1 cellular context compared by ENCODE assay signal in the genomic region with DNA sequence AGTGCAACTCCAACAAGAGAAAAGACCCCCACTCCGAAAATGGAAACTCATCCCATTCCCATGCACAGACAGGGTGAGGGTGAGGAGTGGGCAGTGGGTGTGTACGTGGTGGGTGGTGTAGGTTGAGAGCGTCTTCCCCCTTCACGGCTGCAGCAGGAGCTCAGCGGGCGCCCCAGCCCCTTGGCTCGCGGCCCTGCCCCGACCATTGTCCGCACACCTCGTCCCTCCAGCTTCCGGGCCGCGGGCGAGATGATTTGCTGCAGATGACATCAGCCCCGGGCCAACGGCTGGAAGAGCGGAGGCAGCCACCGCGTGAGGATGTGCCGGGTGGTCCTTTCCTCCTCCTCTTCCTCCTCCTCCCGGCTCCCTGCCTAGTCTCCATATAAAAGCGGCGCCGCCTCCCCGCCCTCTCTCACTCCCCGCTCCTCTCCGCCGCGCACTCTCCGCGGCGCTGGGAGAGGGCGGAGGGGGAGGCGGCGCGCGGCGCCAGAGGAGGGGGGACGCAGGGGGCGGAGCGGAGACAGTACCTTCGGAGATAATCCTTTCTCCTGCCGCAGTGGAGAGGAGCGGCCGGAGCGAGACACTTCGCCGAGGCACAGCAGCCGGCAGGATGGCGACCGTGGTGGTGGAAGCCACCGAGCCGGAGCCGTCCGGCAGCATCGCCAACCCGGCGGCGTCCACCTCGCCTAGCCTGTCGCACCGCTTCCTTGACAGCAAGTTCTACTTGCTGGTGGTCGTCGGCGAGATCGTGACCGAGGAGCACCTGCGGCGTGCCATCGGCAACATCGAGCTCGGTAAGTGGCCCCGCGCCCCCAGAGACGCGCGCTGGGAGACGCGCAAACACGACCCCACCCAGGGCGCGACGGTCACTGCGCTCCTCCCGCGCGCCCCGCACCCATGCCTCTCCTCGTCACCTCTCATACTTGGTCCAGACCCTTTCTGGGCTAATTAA.
TF ChIP-seq lines count a peak whose summit lies in the region.

A gene (plus strand): TSS at position 554 of the 952 bp plus-strand sequence. CDS start 57 bp downstream, at position 611.

TF ChIP-seq in HEK293, 187 proteins besides CTCF, POLR2A, EP300 and RAD21 (continued from another document and continues in another):
- TF ChIP-seq, protein P1, sequence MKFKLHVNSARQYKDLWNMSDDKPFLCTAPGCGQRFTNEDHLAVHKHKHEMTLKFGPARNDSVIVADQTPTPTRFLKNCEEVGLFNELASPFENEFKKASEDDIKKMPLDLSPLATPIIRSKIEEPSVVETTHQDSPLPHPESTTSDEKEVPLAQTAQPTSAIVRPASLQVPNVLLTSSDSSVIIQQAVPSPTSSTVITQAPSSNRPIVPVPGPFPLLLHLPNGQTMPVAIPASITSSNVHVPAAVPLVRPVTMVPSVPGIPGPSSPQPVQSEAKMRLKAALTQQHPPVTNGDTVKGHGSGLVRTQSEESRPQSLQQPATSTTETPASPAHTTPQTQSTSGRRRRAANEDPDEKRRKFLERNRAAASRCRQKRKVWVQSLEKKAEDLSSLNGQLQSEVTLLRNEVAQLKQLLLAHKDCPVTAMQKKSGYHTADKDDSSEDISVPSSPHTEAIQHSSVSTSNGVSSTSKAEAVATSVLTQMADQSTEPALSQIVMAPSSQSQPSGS (tag by site-specific recombination; IDR thresholded peaks at IDR 0.05; ENCODE audit: low read depth) = peak; percentile 81; the same call in 1 of the 2 replicates
- TF ChIP-seq, protein P2, sequence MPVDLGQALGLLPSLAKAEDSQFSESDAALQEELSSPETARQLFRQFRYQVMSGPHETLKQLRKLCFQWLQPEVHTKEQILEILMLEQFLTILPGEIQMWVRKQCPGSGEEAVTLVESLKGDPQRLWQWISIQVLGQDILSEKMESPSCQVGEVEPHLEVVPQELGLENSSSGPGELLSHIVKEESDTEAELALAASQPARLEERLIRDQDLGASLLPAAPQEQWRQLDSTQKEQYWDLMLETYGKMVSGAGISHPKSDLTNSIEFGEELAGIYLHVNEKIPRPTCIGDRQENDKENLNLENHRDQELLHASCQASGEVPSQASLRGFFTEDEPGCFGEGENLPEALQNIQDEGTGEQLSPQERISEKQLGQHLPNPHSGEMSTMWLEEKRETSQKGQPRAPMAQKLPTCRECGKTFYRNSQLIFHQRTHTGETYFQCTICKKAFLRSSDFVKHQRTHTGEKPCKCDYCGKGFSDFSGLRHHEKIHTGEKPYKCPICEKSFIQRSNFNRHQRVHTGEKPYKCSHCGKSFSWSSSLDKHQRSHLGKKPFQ (tag by site-specific recombination; IDR thresholded peaks at IDR 0.05) = 0 out of 2 replicates have a peak, but pooled peaks have one; percentile 11
- TF ChIP-seq ZNF423 (tag by site-specific recombination; IDR thresholded peaks at IDR 0.05) = 0 out of 2 replicates have a peak, but pooled peaks have one; percentile 50
- TF ChIP-seq ZNF629 (tag by site-specific recombination; IDR thresholded peaks at IDR 0.05) = peak; percentile 47
- TF ChIP-seq ZNF561 (tag by site-specific recombination; IDR thresholded peaks at IDR 0.05; ENCODE audit: borderline replicate concordance) = peak; percentile 85
- TF ChIP-seq, protein P3, sequence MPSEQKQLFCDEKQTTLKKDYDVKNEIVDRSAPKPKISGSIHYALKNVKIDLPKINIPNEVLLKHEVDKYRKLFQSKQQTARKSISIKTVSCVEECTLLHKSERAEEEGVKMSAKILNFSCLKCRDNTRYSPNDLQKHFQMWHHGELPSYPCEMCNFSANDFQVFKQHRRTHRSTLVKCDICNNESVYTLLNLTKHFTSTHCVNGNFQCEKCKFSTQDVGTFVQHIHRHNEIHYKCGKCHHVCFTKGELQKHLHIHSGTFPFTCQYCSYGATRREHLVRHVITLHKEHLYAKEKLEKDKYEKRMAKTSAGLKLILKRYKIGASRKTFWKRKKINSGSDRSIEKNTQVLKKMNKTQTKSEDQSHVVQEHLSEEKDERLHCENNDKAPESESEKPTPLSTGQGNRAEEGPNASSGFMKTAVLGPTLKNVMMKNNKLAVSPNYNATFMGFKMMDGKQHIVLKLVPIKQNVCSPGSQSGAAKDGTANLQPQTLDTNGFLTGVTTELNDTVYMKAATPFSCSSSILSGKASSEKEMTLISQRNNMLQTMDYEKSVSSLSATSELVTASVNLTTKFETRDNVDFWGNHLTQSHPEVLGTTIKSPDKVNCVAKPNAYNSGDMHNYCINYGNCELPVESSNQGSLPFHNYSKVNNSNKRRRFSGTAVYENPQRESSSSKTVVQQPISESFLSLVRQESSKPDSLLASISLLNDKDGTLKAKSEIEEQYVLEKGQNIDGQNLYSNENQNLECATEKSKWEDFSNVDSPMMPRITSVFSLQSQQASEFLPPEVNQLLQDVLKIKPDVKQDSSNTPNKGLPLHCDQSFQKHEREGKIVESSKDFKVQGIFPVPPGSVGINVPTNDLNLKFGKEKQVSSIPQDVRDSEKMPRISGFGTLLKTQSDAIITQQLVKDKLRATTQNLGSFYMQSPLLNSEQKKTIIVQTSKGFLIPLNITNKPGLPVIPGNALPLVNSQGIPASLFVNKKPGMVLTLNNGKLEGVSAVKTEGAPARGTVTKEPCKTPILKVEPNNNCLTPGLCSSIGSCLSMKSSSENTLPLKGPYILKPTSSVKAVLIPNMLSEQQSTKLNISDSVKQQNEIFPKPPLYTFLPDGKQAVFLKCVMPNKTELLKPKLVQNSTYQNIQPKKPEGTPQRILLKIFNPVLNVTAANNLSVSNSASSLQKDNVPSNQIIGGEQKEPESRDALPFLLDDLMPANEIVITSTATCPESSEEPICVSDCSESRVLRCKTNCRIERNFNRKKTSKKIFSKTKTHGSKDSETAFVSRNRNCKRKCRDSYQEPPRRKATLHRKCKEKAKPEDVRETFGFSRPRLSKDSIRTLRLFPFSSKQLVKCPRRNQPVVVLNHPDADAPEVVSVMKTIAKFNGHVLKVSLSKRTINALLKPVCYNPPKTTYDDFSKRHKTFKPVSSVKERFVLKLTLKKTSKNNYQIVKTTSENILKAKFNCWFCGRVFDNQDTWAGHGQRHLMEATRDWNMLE (tag by site-specific recombination; conservative IDR thresholded peaks at IDR 0.05; ENCODE audit: low read depth) = peak; percentile 59; the same call in 1 of the 2 replicates
- TF ChIP-seq, protein P4, sequence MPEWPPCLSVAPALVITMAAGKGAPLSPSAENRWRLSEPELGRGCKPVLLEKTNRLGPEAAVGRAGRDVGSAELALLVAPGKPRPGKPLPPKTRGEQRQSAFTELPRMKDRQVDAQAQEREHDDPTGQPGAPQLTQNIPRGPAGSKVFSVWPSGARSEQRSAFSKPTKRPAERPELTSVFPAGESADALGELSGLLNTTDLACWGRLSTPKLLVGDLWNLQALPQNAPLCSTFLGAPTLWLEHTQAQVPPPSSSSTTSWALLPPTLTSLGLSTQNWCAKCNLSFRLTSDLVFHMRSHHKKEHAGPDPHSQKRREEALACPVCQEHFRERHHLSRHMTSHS (tag by site-specific recombination; IDR thresholded peaks at IDR 0.05) = no peak; the same call in 1 of the 2 replicates
- TF ChIP-seq, protein P5, sequence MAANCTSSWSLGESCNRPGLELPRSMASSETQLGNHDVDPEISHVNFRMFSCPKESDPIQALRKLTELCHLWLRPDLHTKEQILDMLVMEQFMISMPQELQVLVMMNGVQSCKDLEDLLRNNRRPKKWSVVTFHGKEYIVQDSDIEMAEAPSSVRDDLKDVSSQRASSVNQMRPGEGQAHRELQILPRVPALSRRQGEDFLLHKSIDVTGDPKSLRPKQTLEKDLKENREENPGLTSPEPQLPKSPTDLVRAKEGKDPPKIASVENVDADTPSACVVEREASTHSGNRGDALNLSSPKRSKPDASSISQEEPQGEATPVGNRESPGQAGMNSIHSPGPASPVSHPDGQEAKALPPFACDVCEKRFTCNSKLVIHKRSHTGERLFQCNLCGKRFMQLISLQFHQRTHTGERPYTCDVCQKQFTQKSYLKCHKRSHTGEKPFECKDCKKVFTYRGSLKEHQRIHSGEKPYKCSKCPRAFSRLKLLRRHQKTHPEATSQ (tag by site-specific recombination; IDR thresholded peaks at IDR 0.05) = 0 out of 2 replicates have a peak, but pooled peaks have one; percentile 41
- peak; percentile 98 for TF ChIP-seq ZNF341 (tag by site-specific recombination; IDR thresholded peaks at IDR 0.05; ENCODE audit: low read depth)
- peak; percentile 90 for TF ChIP-seq ZFHX2 (tag by site-specific recombination; conservative IDR thresholded peaks at IDR 0.05)
- TF ChIP-seq ZSCAN30 (tag by site-specific recombination; IDR thresholded peaks at IDR 0.05) = peak; percentile 39; the same call in 1 of the 2 replicates
- TF ChIP-seq, protein P6, sequence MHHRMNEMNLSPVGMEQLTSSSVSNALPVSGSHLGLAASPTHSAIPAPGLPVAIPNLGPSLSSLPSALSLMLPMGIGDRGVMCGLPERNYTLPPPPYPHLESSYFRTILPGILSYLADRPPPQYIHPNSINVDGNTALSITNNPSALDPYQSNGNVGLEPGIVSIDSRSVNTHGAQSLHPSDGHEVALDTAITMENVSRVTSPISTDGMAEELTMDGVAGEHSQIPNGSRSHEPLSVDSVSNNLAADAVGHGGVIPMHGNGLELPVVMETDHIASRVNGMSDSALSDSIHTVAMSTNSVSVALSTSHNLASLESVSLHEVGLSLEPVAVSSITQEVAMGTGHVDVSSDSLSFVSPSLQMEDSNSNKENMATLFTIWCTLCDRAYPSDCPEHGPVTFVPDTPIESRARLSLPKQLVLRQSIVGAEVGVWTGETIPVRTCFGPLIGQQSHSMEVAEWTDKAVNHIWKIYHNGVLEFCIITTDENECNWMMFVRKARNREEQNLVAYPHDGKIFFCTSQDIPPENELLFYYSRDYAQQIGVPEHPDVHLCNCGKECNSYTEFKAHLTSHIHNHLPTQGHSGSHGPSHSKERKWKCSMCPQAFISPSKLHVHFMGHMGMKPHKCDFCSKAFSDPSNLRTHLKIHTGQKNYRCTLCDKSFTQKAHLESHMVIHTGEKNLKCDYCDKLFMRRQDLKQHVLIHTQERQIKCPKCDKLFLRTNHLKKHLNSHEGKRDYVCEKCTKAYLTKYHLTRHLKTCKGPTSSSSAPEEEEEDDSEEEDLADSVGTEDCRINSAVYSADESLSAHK (tag by site-specific recombination; IDR thresholded peaks at IDR 0.05) = no peak
- TF ChIP-seq SCRT2 (tag by site-specific recombination; IDR thresholded peaks at IDR 0.05) = no peak
- TF ChIP-seq ZNF146 (tag by site-specific recombination; IDR thresholded peaks at IDR 0.05) = no peak
- no peak for TF ChIP-seq ZNF24 (tag by site-specific recombination; IDR thresholded peaks at IDR 0.05)
- TF ChIP-seq ZNF837 (tag by site-specific recombination; IDR thresholded peaks at IDR 0.05) = 0 out of 2 replicates have a peak, but pooled peaks have one; percentile 45
- TF ChIP-seq ZBTB7A (tag by site-specific recombination; IDR thresholded peaks at IDR 0.05; ENCODE audit: low read depth) = peak; percentile 37; the same call in 1 of the 2 replicates
- TF ChIP-seq ZNF596 (tag by site-specific recombination; IDR thresholded peaks at IDR 0.05) = no peak
- peak; percentile 70; the same call in 1 of the 2 replicates for TF ChIP-seq ZNF221 (tag by site-specific recombination; IDR thresholded peaks at IDR 0.05; ENCODE audit: borderline replicate concordance)
- TF ChIP-seq ZNF155 (tag by site-specific recombination; IDR thresholded peaks at IDR 0.05) = no peak
- TF ChIP-seq ZIC2 (tag by site-specific recombination; IDR thresholded peaks at IDR 0.05) = peak; percentile 70
- TF ChIP-seq, protein P7, sequence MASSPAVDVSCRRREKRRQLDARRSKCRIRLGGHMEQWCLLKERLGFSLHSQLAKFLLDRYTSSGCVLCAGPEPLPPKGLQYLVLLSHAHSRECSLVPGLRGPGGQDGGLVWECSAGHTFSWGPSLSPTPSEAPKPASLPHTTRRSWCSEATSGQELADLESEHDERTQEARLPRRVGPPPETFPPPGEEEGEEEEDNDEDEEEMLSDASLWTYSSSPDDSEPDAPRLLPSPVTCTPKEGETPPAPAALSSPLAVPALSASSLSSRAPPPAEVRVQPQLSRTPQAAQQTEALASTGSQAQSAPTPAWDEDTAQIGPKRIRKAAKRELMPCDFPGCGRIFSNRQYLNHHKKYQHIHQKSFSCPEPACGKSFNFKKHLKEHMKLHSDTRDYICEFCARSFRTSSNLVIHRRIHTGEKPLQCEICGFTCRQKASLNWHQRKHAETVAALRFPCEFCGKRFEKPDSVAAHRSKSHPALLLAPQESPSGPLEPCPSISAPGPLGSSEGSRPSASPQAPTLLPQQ (tag by site-specific recombination; IDR thresholded peaks at IDR 0.05) = no peak; the same call in none of the 2 replicates
- TF ChIP-seq, protein P8, sequence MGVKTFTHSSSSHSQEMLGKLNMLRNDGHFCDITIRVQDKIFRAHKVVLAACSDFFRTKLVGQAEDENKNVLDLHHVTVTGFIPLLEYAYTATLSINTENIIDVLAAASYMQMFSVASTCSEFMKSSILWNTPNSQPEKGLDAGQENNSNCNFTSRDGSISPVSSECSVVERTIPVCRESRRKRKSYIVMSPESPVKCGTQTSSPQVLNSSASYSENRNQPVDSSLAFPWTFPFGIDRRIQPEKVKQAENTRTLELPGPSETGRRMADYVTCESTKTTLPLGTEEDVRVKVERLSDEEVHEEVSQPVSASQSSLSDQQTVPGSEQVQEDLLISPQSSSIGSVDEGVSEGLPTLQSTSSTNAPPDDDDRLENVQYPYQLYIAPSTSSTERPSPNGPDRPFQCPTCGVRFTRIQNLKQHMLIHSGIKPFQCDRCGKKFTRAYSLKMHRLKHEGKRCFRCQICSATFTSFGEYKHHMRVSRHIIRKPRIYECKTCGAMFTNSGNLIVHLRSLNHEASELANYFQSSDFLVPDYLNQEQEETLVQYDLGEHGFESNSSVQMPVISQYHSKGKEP (tag by site-specific recombination; IDR thresholded peaks at IDR 0.05) = 0 out of 2 replicates have a peak, but pooled peaks have one; percentile 1
- 0 out of 2 replicates have a peak, but pooled peaks have one; percentile 11 for TF ChIP-seq ZFP69B (tag by site-specific recombination; IDR thresholded peaks at IDR 0.05)
- TF ChIP-seq TCF7L2 (IDR thresholded peaks at IDR 0.05; ENCODE audit: borderline replicate concordance, low read depth, low read length) = no peak
- peak; percentile 23; the same call in 1 of the 2 replicates for TF ChIP-seq ZSCAN16 (tag by site-specific recombination; IDR thresholded peaks at IDR 0.05)
- no peak for TF ChIP-seq ZNF544 (tag by site-specific recombination; IDR thresholded peaks at IDR 0.05)
- TF ChIP-seq ZNF133 (tag by site-specific recombination; IDR thresholded peaks at IDR 0.05) = peak; percentile 47; the same call in 1 of the 2 replicates
- no peak for TF ChIP-seq ZNF114 (tag by site-specific recombination; IDR thresholded peaks at IDR 0.05)
- TF ChIP-seq HOXD13 (CRISPR knock-in tag; IDR thresholded peaks at IDR 0.05; ENCODE audit: borderline replicate concordance) = no peak
- TF ChIP-seq ZNF621 (tag by site-specific recombination; IDR thresholded peaks at IDR 0.05) = no peak
- peak; percentile 26; the same call in 1 of the 2 replicates for TF ChIP-seq KLF16 (tag by site-specific recombination; IDR thresholded peaks at IDR 0.05)
- no peak for TF ChIP-seq ZNF10 (tag by site-specific recombination; IDR thresholded peaks at IDR 0.05)
- TF ChIP-seq, protein P9, sequence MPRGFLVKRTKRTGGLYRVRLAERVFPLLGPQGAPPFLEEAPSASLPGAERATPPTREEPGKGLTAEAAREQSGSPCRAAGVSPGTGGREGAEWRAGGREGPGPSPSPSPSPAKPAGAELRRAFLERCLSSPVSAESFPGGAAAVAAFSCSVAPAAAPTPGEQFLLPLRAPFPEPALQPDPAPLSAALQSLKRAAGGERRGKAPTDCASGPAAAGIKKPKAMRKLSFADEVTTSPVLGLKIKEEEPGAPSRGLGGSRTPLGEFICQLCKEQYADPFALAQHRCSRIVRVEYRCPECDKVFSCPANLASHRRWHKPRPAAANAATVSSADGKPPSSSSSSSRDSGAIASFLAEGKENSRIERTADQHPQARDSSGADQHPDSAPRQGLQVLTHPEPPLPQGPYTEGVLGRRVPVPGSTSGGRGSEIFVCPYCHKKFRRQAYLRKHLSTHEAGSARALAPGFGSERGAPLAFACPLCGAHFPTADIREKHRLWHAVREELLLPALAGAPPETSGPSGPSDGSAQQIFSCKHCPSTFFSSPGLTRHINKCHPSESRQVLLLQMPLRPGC (tag by site-specific recombination; IDR thresholded peaks at IDR 0.05) = peak; percentile 37; the same call in 1 of the 2 replicates
- no peak for TF ChIP-seq ZNF248 (tag by site-specific recombination; IDR thresholded peaks at IDR 0.05)
